28 cellular contexts compared by ENCODE assay signal in genomic region chr7:149760538-149760937, GRCh38.
"Had no signal": no experiment of that assay in that cellular context is flagged by ENCODE, and none has a peak within 500 bp of the region (broad histone marks: within the 10 kb centered on the region; RNA-seq: fewer than 3 reads in every experiment).

No MANE protein-coding gene starts in this region.

- ATAC-seq: stimulated activated effector memory CD8-positive, alpha-beta T cell treated with anti-CD3 and anti-CD28 coated beads, Interleukin-12 subunit alpha, Interleukin-12 subunit beta, amount 100 ng/mL, for 72 hours; stimulated activated memory B cell treated with anti-CD40 and anti-IgM and Interleukin-4, amounts not matched to agents 10 μg/mL and 1 μg/mL and 100 μg/mL, for 72 hours; stimulated activated naive B cell treated with anti-CD40 and anti-IgM and Interleukin-4, amounts not matched to agents 10 μg/mL and 1 μg/mL and 100 μg/mL, for 72 hours; stimulated activated naive CD8-positive, alpha-beta T cell treated with anti-CD3 and anti-CD28 coated beads, Interleukin-15, amount 100 ng/mL, for 72 hours; stimulated activated naive CD8-positive, alpha-beta T cell treated with anti-CD3 and anti-CD28 coated beads, Interleukin-15, Interleukin-2, amounts not matched to agents 100 U/mL and 50 U/mL, for 24 hours; upper lobe of right lung had no signal

- H3K4me1 ChIP-seq: suprapubic skin, testis, thyroid gland, transverse colon, upper lobe of left lung, upper lobe of right lung, uterus, vagina had no signal

- H3K27ac Mint-ChIP-seq: stimulated activated effector memory CD8-positive, alpha-beta T cell treated with anti-CD3 and anti-CD28 coated beads, Interleukin-12 subunit alpha, Interleukin-12 subunit beta, amount 100 ng/mL, for 72 hours; stimulated activated memory B cell treated with anti-CD40 and anti-IgM and Interleukin-4, amounts not matched to agents 10 μg/mL and 1 μg/mL and 100 μg/mL, for 72 hours; stimulated activated naive B cell treated with anti-CD40 and anti-IgM and Interleukin-4, amounts not matched to agents 10 μg/mL and 1 μg/mL and 100 μg/mL, for 72 hours; stimulated activated naive CD8-positive, alpha-beta T cell treated with anti-CD3 and anti-CD28 coated beads, Interleukin-15, amount 100 ng/mL, for 72 hours; stimulated activated naive CD8-positive, alpha-beta T cell treated with anti-CD3 and anti-CD28 coated beads, Interleukin-15, Interleukin-2, amounts not matched to agents 100 ng/mL and 50 ng/mL, for 24 hours; type B pancreatic cell had no signal

- H3K4me1 Mint-ChIP-seq: stimulated activated effector memory CD8-positive, alpha-beta T cell treated with anti-CD3 and anti-CD28 coated beads, Interleukin-12 subunit alpha, Interleukin-12 subunit beta, amount 100 ng/mL, for 72 hours; stimulated activated memory B cell treated with anti-CD40 and anti-IgM and Interleukin-4, amounts not matched to agents 10 μg/mL and 1 μg/mL and 100 μg/mL, for 72 hours; stimulated activated naive B cell treated with anti-CD40 and anti-IgM and Interleukin-4, amounts not matched to agents 10 μg/mL and 1 μg/mL and 100 μg/mL, for 72 hours; stimulated activated naive CD8-positive, alpha-beta T cell treated with anti-CD3 and anti-CD28 coated beads, Interleukin-15, amount 100 ng/mL, for 72 hours had no signal

- H3K27me3 Mint-ChIP-seq: stimulated activated memory B cell treated with anti-CD40 and anti-IgM and Interleukin-4, amounts not matched to agents 10 μg/mL and 1 μg/mL and 100 μg/mL, for 72 hours; stimulated activated naive CD8-positive, alpha-beta T cell treated with anti-CD3 and anti-CD28 coated beads, Interleukin-15, amount 100 ng/mL, for 72 hours; stimulated activated naive CD8-positive, alpha-beta T cell treated with anti-CD3 and anti-CD28 coated beads, Interleukin-15, Interleukin-2, amounts not matched to agents 100 ng/mL and 50 ng/mL, for 24 hours had no signal

- H3K36me3 Mint-ChIP-seq: stimulated activated memory B cell treated with anti-CD40 and anti-IgM and Interleukin-4, amounts not matched to agents 10 μg/mL and 1 μg/mL and 100 μg/mL, for 72 hours; stimulated activated naive B cell treated with anti-CD40 and anti-IgM and Interleukin-4, amounts not matched to agents 10 μg/mL and 1 μg/mL and 100 μg/mL, for 72 hours; type B pancreatic cell had no signal

- H3K27ac ChIP-seq: stomach, suprapubic skin, testis, thoracic aorta, thyroid gland, tibial artery, tibial nerve, transverse colon, upper lobe of left lung, upper lobe of right lung, uterus, vagina had no signal

- H3K4me3 Mint-ChIP-seq: stimulated activated effector memory CD8-positive, alpha-beta T cell treated with anti-CD3 and anti-CD28 coated beads, Interleukin-12 subunit alpha, Interleukin-12 subunit beta, amount 100 ng/mL, for 72 hours; stimulated activated memory B cell treated with anti-CD40 and anti-IgM and Interleukin-4, amounts not matched to agents 10 μg/mL and 1 μg/mL and 100 μg/mL, for 72 hours; stimulated activated naive B cell treated with anti-CD40 and anti-IgM and Interleukin-4, amounts not matched to agents 10 μg/mL and 1 μg/mL and 100 μg/mL, for 72 hours; stimulated activated naive CD8-positive, alpha-beta T cell treated with anti-CD3 and anti-CD28 coated beads, Interleukin-15, amount 100 ng/mL, for 72 hours; stimulated activated naive CD8-positive, alpha-beta T cell treated with anti-CD3 and anti-CD28 coated beads, Interleukin-15, Interleukin-2, amounts not matched to agents 100 ng/mL and 50 ng/mL, for 24 hours; type B pancreatic cell had no signal

- H3K4me3 ChIP-seq: stomach, suprapubic skin, testis, thoracic aorta, thyroid gland, tibial artery, tibial nerve, transverse colon, upper lobe of left lung, upper lobe of right lung, uterus, vagina had no signal

- H3K9me3 ChIP-seq: stomach, suprapubic skin, testis, thoracic aorta, thyroid gland, tibial artery, tibial nerve, transverse colon, upper lobe of left lung, upper lobe of right lung, uterus, vagina had no signal

- FAIRE-seq: urothelium cell line had no signal

- H3K36me3 ChIP-seq: thoracic aorta, transverse colon, upper lobe of right lung, uterus, vagina had no signal

- H3K27me3 ChIP-seq: testis, thyroid gland, upper lobe of left lung, upper lobe of right lung, uterus, vagina had no signal

- DNase-seq: stimulated activated CD4-positive, alpha-beta T cell treated with anti-CD3 and anti-CD28 coated beads, Interleukin-2, amount 100 ng/mL, for 48 hours; stimulated activated CD4-positive, alpha-beta T cell treated with anti-CD3 and anti-CD28 coated beads, Interleukin-4, amount 100 ng/mL, for 1 hour; stimulated activated CD4-positive, alpha-beta T cell treated with anti-CD3 and anti-CD28 coated beads, Interleukin-4, amount 100 ng/mL, for 24 hours; stimulated activated CD4-positive, alpha-beta T cell treated with anti-CD3 and anti-CD28 coated beads, Interleukin-4, amount 100 ng/mL, for 4 hours; stimulated activated CD8-positive, alpha-beta memory T cell treated with anti-CD3 and anti-CD28 coated beads, Interleukin-4, amount 100 ng/mL, for 48 hours; stimulated activated naive B cell treated with anti-CD40 and anti-IgM and Interleukin-4, amounts not matched to agents 10 μg/mL and 1 μg/mL and 100 μg/mL, for 72 hours; stimulated activated naive CD4-positive, alpha-beta T cell; stimulated activated naive CD4-positive, alpha-beta T cell treated with Interleukin-2 at 50 U/mL for 16 hours; stimulated activated naive CD8-positive, alpha-beta T cell treated with anti-CD3 and anti-CD28 coated beads, Interleukin-15, amount 100 ng/mL, for 72 hours; stimulated activated naive CD8-positive, alpha-beta T cell treated with anti-CD3 and anti-CD28 coated beads, Interleukin-15, Interleukin-2, amounts not matched to agents 100 U/mL and 50 U/mL, for 24 hours; stomach; substantia nigra; testis; thyroid gland; tibial artery; transverse colon; upper lobe of left lung; upper lobe of right lung; uterus had no signal
